ENCODE assay signal across 1 cellular context in genomic region chr6:7201732-7202541, GRCh38.
TF ChIP-seq lines count a peak whose summit lies in the region.

No MANE protein-coding gene starts in this region.

TF ChIP-seq in K562, 482 proteins besides CTCF, POLR2A, EP300 and RAD21 (continued from another document and continues in another):
- TF ChIP-seq CHD7 (IDR thresholded peaks at IDR 0.05; ENCODE audit: low read depth, low read length), result no peak
- peak; percentile 95 for TF ChIP-seq MTA3 (IDR thresholded peaks at IDR 0.05; ENCODE audit: borderline replicate concordance)
- TF ChIP-seq ARID1B (IDR thresholded peaks at IDR 0.05), result peak; percentile 92
- TF ChIP-seq TFAM (CRISPR knock-in tag; conservative IDR thresholded peaks at IDR 0.05), result no peak
- TF ChIP-seq IRF9 (tag; IDR thresholded peaks at IDR 0.05), result no peak
- peak; percentile 93 for TF ChIP-seq C11orf30 (IDR thresholded peaks at IDR 0.05; ENCODE audit: low read depth)
- peak; percentile 16; the same call in 1 of the 2 replicates for TF ChIP-seq CBFB (CRISPR knock-in tag; IDR thresholded peaks at IDR 0.05)
- TF ChIP-seq ZNF551 (CRISPR knock-in tag; IDR thresholded peaks at IDR 0.05), result no peak
- TF ChIP-seq ZEB2 (IDR thresholded peaks at IDR 0.05), result peak; percentile 94
- no peak for TF ChIP-seq ZNF239 (CRISPR knock-in tag; IDR thresholded peaks at IDR 0.05)
- TF ChIP-seq ZFP1 (CRISPR knock-in tag; IDR thresholded peaks at IDR 0.05), result no peak
- TF ChIP-seq TEAD2 (tag; IDR thresholded peaks at IDR 0.05), result no peak
- peak; percentile 92 for TF ChIP-seq KAT7 (CRISPR knock-in tag; IDR thresholded peaks at IDR 0.05; ENCODE audit: borderline replicate concordance)
- 0 out of 2 replicates have a peak, but pooled peaks have one; percentile 39 for TF ChIP-seq FOXO4 (CRISPR knock-in tag; IDR thresholded peaks at IDR 0.05)
- peak; percentile 54; the same call in 1 of the 2 replicates for TF ChIP-seq ZKSCAN8 (CRISPR knock-in tag; IDR thresholded peaks at IDR 0.05)
- peak; percentile 34; the same call in 1 of the 2 replicates for TF ChIP-seq HDGF (IDR thresholded peaks at IDR 0.05)
- no peak for TF ChIP-seq ZC3H11A (IDR thresholded peaks at IDR 0.05; ENCODE audit: low read depth, low read length)
- peak; percentile 52 for TF ChIP-seq RBBP5 (IDR thresholded peaks at IDR 0.05; ENCODE audit: borderline replicate concordance, insufficient read depth, low read length, poor library complexity, severe bottlenecking)
- no peak for TF ChIP-seq ZNF780A (CRISPR knock-in tag; IDR thresholded peaks at IDR 0.05)
- 0 out of 2 replicates have a peak, but pooled peaks have one; percentile 69 for TF ChIP-seq ZNF583 (CRISPR knock-in tag; IDR thresholded peaks at IDR 0.05)
- no peak for TF ChIP-seq ETS2 (tag; IDR thresholded peaks at IDR 0.05; ENCODE audit: borderline replicate concordance, poor library complexity, severe bottlenecking)
- no peak for TF ChIP-seq ZNF408 (CRISPR knock-in tag; IDR thresholded peaks at IDR 0.05; ENCODE audit: low read depth)
- TF ChIP-seq, protein P1, sequence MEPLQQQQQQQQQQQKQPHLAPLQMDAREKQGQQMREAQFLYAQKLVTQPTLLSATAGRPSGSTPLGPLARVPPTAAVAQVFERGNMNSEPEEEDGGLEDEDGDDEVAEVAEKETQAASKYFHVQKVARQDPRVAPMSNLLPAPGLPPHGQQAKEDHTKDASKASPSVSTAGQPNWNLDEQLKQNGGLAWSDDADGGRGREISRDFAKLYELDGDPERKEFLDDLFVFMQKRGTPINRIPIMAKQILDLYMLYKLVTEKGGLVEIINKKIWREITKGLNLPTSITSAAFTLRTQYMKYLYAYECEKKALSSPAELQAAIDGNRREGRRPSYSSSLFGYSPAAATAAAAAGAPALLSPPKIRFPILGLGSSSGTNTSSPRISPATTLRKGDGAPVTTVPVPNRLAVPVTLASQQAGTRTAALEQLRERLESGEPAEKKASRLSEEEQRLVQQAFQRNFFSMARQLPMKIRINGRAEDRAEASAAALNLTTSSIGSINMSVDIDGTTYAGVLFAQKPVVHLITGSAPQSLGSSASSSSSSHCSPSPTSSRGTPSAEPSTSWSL (CRISPR knock-in tag; IDR thresholded peaks at IDR 0.05; ENCODE audit: borderline replicate concordance), result no peak
- TF ChIP-seq ZNF354B (CRISPR knock-in tag; IDR thresholded peaks at IDR 0.05), result no peak
- TF ChIP-seq TBP (optimal IDR thresholded peaks at IDR 0.05; ENCODE audit: low read depth, low read length), result peak; percentile 88
- no peak for TF ChIP-seq PREB (CRISPR knock-in tag; IDR thresholded peaks at IDR 0.05)
- TF ChIP-seq ZNF431 (CRISPR knock-in tag; IDR thresholded peaks at IDR 0.05), result 0 out of 2 replicates have a peak, but pooled peaks have one; percentile 51
- no peak for TF ChIP-seq KAT2B (IDR thresholded peaks at IDR 0.05; ENCODE audit: low read depth, low read length)
- peak; percentile 86 for TF ChIP-seq ATF7 (IDR thresholded peaks at IDR 0.05)
- no peak for TF ChIP-seq RUNX1 (IDR thresholded peaks at IDR 0.05; ENCODE audit: low read depth)
- TF ChIP-seq MEF2D (tag; conservative IDR thresholded peaks at IDR 0.05; ENCODE audit: low read depth), result no peak; the same call in none of the 2 replicates
- TF ChIP-seq TCF7 (IDR thresholded peaks at IDR 0.05; ENCODE audit: borderline replicate concordance), result peak; percentile 33; the same call in 1 of the 2 replicates
- TF ChIP-seq SMARCE1 (IDR thresholded peaks at IDR 0.05), result peak; percentile 97
- no peak; the same call in 1 of the 2 replicates for TF ChIP-seq KLF1 (tag; IDR thresholded peaks at IDR 0.05)
- peak; percentile 80 for TF ChIP-seq MAFF (IDR thresholded peaks at IDR 0.05; ENCODE audit: low read length)
- no peak for TF ChIP-seq NR2C2 (CRISPR knock-in tag; IDR thresholded peaks at IDR 0.05)
- peak; percentile 65 for TF ChIP-seq NR2C2 (tag; IDR thresholded peaks at IDR 0.05)
- TF ChIP-seq VEZF1 (CRISPR knock-in tag; IDR thresholded peaks at IDR 0.05), result peak; percentile 93
- no peak for TF ChIP-seq POLR3G (IDR thresholded peaks at IDR 0.05; ENCODE audit: extremely low read depth, insufficient read length, insufficient replicate concordance)
- peak; percentile 91 for TF ChIP-seq POLR2H (tag; IDR thresholded peaks at IDR 0.05; ENCODE audit: low read depth)
